Comparison of ENCODE assay signal across 17 cellular contexts in the genomic region with DNA sequence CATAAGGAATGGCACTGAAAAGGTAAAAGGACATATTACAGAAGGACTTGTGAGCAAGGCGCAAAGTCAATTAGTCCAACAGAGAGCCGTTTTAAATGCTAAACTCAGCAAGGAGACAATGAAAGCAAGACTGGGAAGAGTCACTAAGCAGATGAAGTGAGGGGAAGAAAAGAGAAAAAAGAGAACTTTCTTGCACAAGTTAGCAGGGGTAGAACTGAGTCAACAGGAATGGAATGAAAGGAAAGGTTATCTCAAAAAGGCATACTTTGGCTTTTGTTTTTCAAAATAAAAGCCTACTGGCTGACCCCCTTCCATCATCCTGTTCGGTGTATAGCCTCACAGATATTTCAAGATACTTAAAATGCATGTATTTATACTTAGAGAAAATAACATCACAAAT.
DNase-seq lines count a peak whose midpoint lies in the region; ATAC-seq and TF ChIP-seq lines count a peak whose summit lies in the region.
"Had no signal": no experiment of that assay in that cellular context is flagged by ENCODE, and none has a peak within 500 bp of the region (broad histone marks: within the 10 kb centered on the region; RNA-seq: fewer than 3 reads in every experiment).

No MANE protein-coding gene starts in this region.

- DNase-seq in Daoy (ENCODE audit: low read depth) (peak; percentile 44), NCI-H226 (peak; percentile 85), cardiac fibroblast (ENCODE audit: low read depth in 2 of 2) (peak; percentile 55 to 74), HPDE6-E6E7 (ENCODE audit: extremely low spot score) (no peak), dermis blood vessel endothelial cell (no peak)
- DNase-seq in naive thymus-derived CD8-positive, alpha-beta T cell: no peak
- DNase-seq in naive thymus-derived CD4-positive, alpha-beta T cell: no peak
- DNase-seq: activated CD8-positive, alpha-beta T cell treated with anti-CD3 and anti-CD28 coated beads for 36 hours; activated naive CD4-positive, alpha-beta T cell treated with Interleukin-2 at 50 U/mL for 16 hours; NCI-H345 had no signal

- H3K27me3 Mint-ChIP-seq in naive thymus-derived CD8-positive, alpha-beta T cell: no peaks in the 10 kb centered on the region
- H3K27me3 Mint-ChIP-seq in naive thymus-derived CD4-positive, alpha-beta T cell: peaks cover 0 to 7% (median 0%) of the 10 kb centered on the region in 5 donors
- H3K27me3 Mint-ChIP-seq: activated CD8-positive, alpha-beta T cell treated with anti-CD3 and anti-CD28 coated beads for 36 hours; central memory CD8-positive, alpha-beta T cell; stimulated activated naive CD8-positive, alpha-beta T cell treated with anti-CD3 and anti-CD28 coated beads, Interleukin-15, Interleukin-2, amounts not matched to agents 100 ng/mL and 50 ng/mL, for 24 hours had no signal

- no peak overlapping the region for H3K4me3 Mint-ChIP-seq in naive thymus-derived CD8-positive, alpha-beta T cell
- H3K4me3 Mint-ChIP-seq in naive thymus-derived CD4-positive, alpha-beta T cell: no peak overlapping the region
- H3K4me3 Mint-ChIP-seq: activated CD8-positive, alpha-beta T cell treated with anti-CD3 and anti-CD28 coated beads for 36 hours; CD14-positive monocyte; central memory CD8-positive, alpha-beta T cell; stimulated activated naive CD8-positive, alpha-beta T cell treated with anti-CD3 and anti-CD28 coated beads, Interleukin-15, Interleukin-2, amounts not matched to agents 100 ng/mL and 50 ng/mL, for 24 hours had no signal

- no peak for TF ChIP-seq CTCF in cardiac fibroblast (IDR thresholded peaks at IDR 0.05; ENCODE audit: low read depth, low read length)

- H3K4me3 ChIP-seq in cardiac fibroblast (replicated peaks in 1 of 2; ENCODE audit: low read depth in 2 of 2, low read length in 2 of 2) (no peak overlapping the region), mesodermal cell (ENCODE audit: extremely low read depth, insufficient read depth, low read length, poor library complexity, severe bottlenecking) (no peak overlapping the region)
- H3K4me3 ChIP-seq in naive thymus-derived CD4-positive, alpha-beta T cell (ENCODE audit: low read length): no peak overlapping the region
- H3K4me3 ChIP-seq: esophagus muscularis mucosa, right atrium auricular region had no signal

- H3K9me3 Mint-ChIP-seq in naive thymus-derived CD8-positive, alpha-beta T cell: no peaks in the 10 kb centered on the region
- no peaks in the 10 kb centered on the region for H3K9me3 Mint-ChIP-seq in naive thymus-derived CD4-positive, alpha-beta T cell
- H3K9me3 Mint-ChIP-seq: activated CD8-positive, alpha-beta T cell treated with anti-CD3 and anti-CD28 coated beads for 36 hours; CD14-positive monocyte; central memory CD8-positive, alpha-beta T cell; stimulated activated naive CD8-positive, alpha-beta T cell treated with anti-CD3 and anti-CD28 coated beads, Interleukin-15, Interleukin-2, amounts not matched to agents 100 ng/mL and 50 ng/mL, for 24 hours had no signal

- WGBS in mesodermal cell (ENCODE audit: insufficient coverage in 2 of 2), 2 experiments: 31 to 40% methylated on average over 2 of the region's 3 CpGs

- CTCF ChIA-PET in naive thymus-derived CD4-positive, alpha-beta T cell (lab: Charles Lee): no interaction called here

- H3K9me3 ChIP-seq in mesodermal cell (ENCODE audit: control insufficient read depth, low read length): no peaks in the 10 kb centered on the region
- no peaks in the 10 kb centered on the region for H3K9me3 ChIP-seq in naive thymus-derived CD4-positive, alpha-beta T cell (ENCODE audit: control insufficient read depth in 2 of 3, low read length in 3 of 3)
- H3K9me3 ChIP-seq: esophagus muscularis mucosa, right atrium auricular region had no signal

- no peaks in the 10 kb centered on the region for H3K4me1 Mint-ChIP-seq in naive thymus-derived CD8-positive, alpha-beta T cell
- peaks cover 0 to 13% (median 4%) of the 10 kb centered on the region in 7 donors for H3K4me1 Mint-ChIP-seq in naive thymus-derived CD4-positive, alpha-beta T cell

- peaks cover 23% of the 10 kb centered on the region for H3K36me3 ChIP-seq in mesodermal cell (ENCODE audit: control insufficient read depth, insufficient read depth, low read length)
- no peaks in the 10 kb centered on the region for H3K36me3 ChIP-seq in naive thymus-derived CD4-positive, alpha-beta T cell (ENCODE audit: control insufficient read depth in 2 of 3, insufficient read depth in 3 of 3, low read length in 3 of 3)
- H3K36me3 ChIP-seq: esophagus muscularis mucosa, right atrium auricular region had no signal

- intact Hi-C loops in naive thymus-derived CD4-positive, alpha-beta T cell (cut with micrococcal nuclease): no loop called here

- H3K4me1 ChIP-seq in mesodermal cell (ENCODE audit: control insufficient read depth, insufficient read depth, low read length, poor library complexity, severe bottlenecking): peaks cover 52% of the 10 kb centered on the region
- no peaks in the 10 kb centered on the region for H3K4me1 ChIP-seq in naive thymus-derived CD4-positive, alpha-beta T cell (ENCODE audit: control insufficient read depth in 2 of 2, insufficient read depth in 2 of 2, low read length in 2 of 2)
- H3K4me1 ChIP-seq: right atrium auricular region had no signal

- ATAC-seq in naive thymus-derived CD8-positive, alpha-beta T cell: no peak
- no peak for ATAC-seq in naive thymus-derived CD4-positive, alpha-beta T cell
- ATAC-seq: activated CD8-positive, alpha-beta T cell treated with anti-CD3 and anti-CD28 coated beads for 36 hours; Panc1 had no signal

- no peaks in the 10 kb centered on the region for H3K36me3 Mint-ChIP-seq in naive thymus-derived CD8-positive, alpha-beta T cell
- H3K36me3 Mint-ChIP-seq in naive thymus-derived CD4-positive, alpha-beta T cell: no peaks in the 10 kb centered on the region
- H3K36me3 Mint-ChIP-seq: CD14-positive monocyte had no signal

- H3K27ac ChIP-seq in mesodermal cell (ENCODE audit: low read depth, low read length, severe bottlenecking): peak overlapping the region; percentile 91
- H3K27ac ChIP-seq in naive thymus-derived CD4-positive, alpha-beta T cell (ENCODE audit: low read depth, low read length): no peak overlapping the region
- H3K27ac ChIP-seq: esophagus muscularis mucosa, right atrium auricular region had no signal

- H3K27ac Mint-ChIP-seq in naive thymus-derived CD8-positive, alpha-beta T cell: no peak overlapping the region
- H3K27ac Mint-ChIP-seq in naive thymus-derived CD4-positive, alpha-beta T cell: no peak overlapping the region
- H3K27ac Mint-ChIP-seq: activated CD8-positive, alpha-beta T cell treated with anti-CD3 and anti-CD28 coated beads for 36 hours; CD14-positive monocyte; stimulated activated naive CD8-positive, alpha-beta T cell treated with anti-CD3 and anti-CD28 coated beads, Interleukin-15, Interleukin-2, amounts not matched to agents 100 ng/mL and 50 ng/mL, for 24 hours had no signal

- POLR2A ChIA-PET in naive thymus-derived CD8-positive, alpha-beta T cell (lab: Charles Lee): no interaction called here
- POLR2A ChIA-PET in naive thymus-derived CD4-positive, alpha-beta T cell (lab: Charles Lee): no interaction called here

- no peaks in the 10 kb centered on the region for H3K27me3 ChIP-seq in naive thymus-derived CD4-positive, alpha-beta T cell (ENCODE audit: control insufficient read depth in 2 of 2, insufficient read depth in 2 of 2, low read length in 2 of 2)
- H3K27me3 ChIP-seq: esophagus muscularis mucosa, right atrium auricular region had no signal

Comparison
In these comparisons a context has a peak if more than half of its experiments do, and no peak if none do; other contexts are left out.
1. DNase-seq: peak in Daoy (single experiment), NCI-H226 (single experiment) and cardiac fibroblast (2 of 2); none in naive thymus-derived CD8-positive, alpha-beta T cell (0 of 10), naive thymus-derived CD4-positive, alpha-beta T cell (0 of 9), HPDE6-E6E7 (single experiment) and dermis blood vessel endothelial cell (single experiment).